In the genomic region with DNA sequence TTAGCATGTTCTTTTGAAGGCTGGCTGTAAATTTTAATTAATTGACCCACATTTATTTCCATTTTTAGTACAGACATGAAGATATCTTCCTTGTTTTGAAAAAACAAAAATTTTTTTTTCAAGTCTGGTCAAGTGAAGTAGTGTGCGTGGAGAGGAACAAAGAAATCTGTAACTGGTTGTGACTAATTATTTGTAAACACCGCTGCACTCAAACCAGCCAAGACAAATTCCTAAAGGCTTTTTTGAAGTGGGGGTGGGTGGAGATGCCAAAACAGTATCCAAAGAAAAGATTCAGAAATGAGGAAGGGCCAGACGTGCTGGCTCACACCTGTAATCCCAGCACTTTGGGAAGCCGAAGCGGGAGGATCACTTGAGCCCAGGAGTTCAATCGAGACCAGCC, we compare ENCODE assay signal across 23 cellular contexts.
A peak's percentile ranks its signal among the peaks of the same experiment; 100 is the strongest.
DNase-seq lines count a peak whose midpoint lies in the region; ATAC-seq and TF ChIP-seq lines count a peak whose summit lies in the region.
"Had no signal": no experiment of that assay in that cellular context is flagged by ENCODE, and none has a peak within 500 bp of the region (broad histone marks: within the 10 kb centered on the region; RNA-seq: fewer than 3 reads in every experiment).

No MANE protein-coding gene starts in this region.

- no peaks in the 10 kb centered on the region for H4K20me1 ChIP-seq in PC-3 (ENCODE audit: low read length)

- POLR2A ChIA-PET in PC-3 (lab: Charles Lee; ENCODE audit: unreplicated experiment) = no interaction called here

- H3K9ac ChIP-seq in PC-3 (ENCODE audit: low read length) = no peak overlapping the region

- CTCF ChIA-PET in PC-3 (lab: Charles Lee) = interaction anchor here (0.5 kb wide), 1 partner anchor 8 kb away, joined by 10 read pairs; no protein-coding TSS in a partner anchor

- ATAC-seq in PC-3 (peak; percentile 85), GM21529 (IDR thresholded peaks at IDR 0.05; ENCODE audit: unreplicated experiment) (no peak)

- H3K9me2 ChIP-seq in PC-3 (replicated peaks; ENCODE audit: low read length) = no peaks in the 10 kb centered on the region

- H3F3A ChIP-seq in PC-3 (ENCODE audit: low read length, unreplicated experiment) = no peaks in the 10 kb centered on the region

- no peak overlapping the region for H3K4me3 Mint-ChIP-seq in activated naive CD8-positive, alpha-beta T cell treated with anti-CD3 and anti-CD28 coated beads for 36 hours
- H3K4me3 Mint-ChIP-seq: activated CD8-positive, alpha-beta T cell treated with anti-CD3 and anti-CD28 coated beads for 36 hours; activated T-helper 1 cell treated with anti-CD3 and anti-CD28 coated beads, Interleukin-12 subunit alpha, Interleukin-12 subunit beta, Interleukin-2, Interleukin-4 antibody, amounts not matched to agents 30 ng/mL and 10 ng/mL and 1 ng/mL, durations not matched to agents 14 hours and 24 hours and 36 hours; stimulated activated naive CD8-positive, alpha-beta T cell treated with anti-CD3 and anti-CD28 coated beads, Interleukin-15, amount 100 ng/mL, for 72 hours; T-helper 2 cell treated with Interferon-gamma antibody and Interleukin-4, amounts not matched to agents 5 μg/mL and 100 μg/mL, for 36 hours had no signal

- H3K36me3 ChIP-seq in PC-3 (ENCODE audit: low read depth, low read length) = no peaks in the 10 kb centered on the region
- H3K36me3 ChIP-seq: adrenal gland, ovary, spleen, thoracic aorta, vagina had no signal

- peak; percentile 47 for DNase-seq in DMS79 treated with DMSO at 0.1 percent for 48 hours (lab: John Stamatoyannopoulos, UW)
- DNase-seq in PC-3 = peak; percentile 72
- DNase-seq in epithelial cell of esophagus (ENCODE audit: low read depth) = peak; percentile 71
- DNase-seq in renal cortical epithelial cell (ENCODE audit: low read depth) = peak; percentile 34
- DNase-seq in GM13976 (ENCODE audit: low spot score) = no peak
- DNase-seq in activated naive CD8-positive, alpha-beta T cell treated with anti-CD3 and anti-CD28 coated beads for 36 hours = no peak
- DNase-seq: GF-D8, NCI-H2029, ovary, SHP77 treated with DMSO at 0.1 percent for 48 hours, spleen had no signal

- peaks cover 5% of the 10 kb centered on the region for H3K4me1 Mint-ChIP-seq in activated naive CD8-positive, alpha-beta T cell treated with anti-CD3 and anti-CD28 coated beads for 36 hours

- TF ChIP-seq CTCF in PC-3 (conservative IDR thresholded peaks at IDR 0.05; ENCODE audit: low read depth, low read length) (no peak), epithelial cell of esophagus (IDR thresholded peaks at IDR 0.05; ENCODE audit: insufficient read depth, low read depth, low read length, missing control alignments) (no peak), GM13976 (IDR thresholded peaks at IDR 0.05; ENCODE audit: borderline replicate concordance, control extremely low read depth, extremely low read depth, insufficient read depth, missing control alignments) (no peak)

- no peaks in the 10 kb centered on the region for H3K27me3 ChIP-seq in PC-3 (ENCODE audit: low read length)
- H3K27me3 ChIP-seq: adrenal gland, ovary, vagina had no signal

- H3K27me3 Mint-ChIP-seq in activated naive CD8-positive, alpha-beta T cell treated with anti-CD3 and anti-CD28 coated beads for 36 hours = peaks cover 15% of the 10 kb centered on the region
- H3K27me3 Mint-ChIP-seq: brain had no signal

- no peaks in the 10 kb centered on the region for H3K36me3 Mint-ChIP-seq in activated naive CD8-positive, alpha-beta T cell treated with anti-CD3 and anti-CD28 coated beads for 36 hours

- in situ Hi-C loops in GM13976 (cut with MboI; ENCODE audit: low sequenced_read_pairs, unreplicated experiment) = no loop called here

- peaks cover 17% of the 10 kb centered on the region for H3K4me1 ChIP-seq in PC-3 (ENCODE audit: insufficient read depth, low read length)
- H3K4me1 ChIP-seq: adrenal gland, Caco-2, spleen, vagina had no signal

- H2AFZ ChIP-seq in PC-3 (ENCODE audit: low read length) = peak overlapping the region; percentile 5; the same call in 1 of the 2 replicates

- H3K4me3 ChIP-seq in PC-3 (ENCODE audit: low read length) = peak overlapping the region; percentile 2; the same call in 1 of the 2 replicates
- no peak overlapping the region for H3K4me3 ChIP-seq in epithelial cell of esophagus (ENCODE audit: low read length)
- H3K4me3 ChIP-seq: adrenal gland, ovary, spleen, thoracic aorta, vagina had no signal

- no peak overlapping the region for H3K27ac Mint-ChIP-seq in activated naive CD8-positive, alpha-beta T cell treated with anti-CD3 and anti-CD28 coated beads for 36 hours
- H3K27ac Mint-ChIP-seq: activated CD8-positive, alpha-beta T cell treated with anti-CD3 and anti-CD28 coated beads for 36 hours; activated T-helper 1 cell treated with anti-CD3 and anti-CD28 coated beads, Interleukin-12 subunit alpha, Interleukin-12 subunit beta, Interleukin-2, Interleukin-4 antibody, amounts not matched to agents 30 ng/mL and 10 ng/mL and 1 ng/mL, durations not matched to agents 14 hours and 24 hours and 36 hours; stimulated activated naive CD8-positive, alpha-beta T cell treated with anti-CD3 and anti-CD28 coated beads, Interleukin-15, amount 100 ng/mL, for 72 hours; T-helper 2 cell treated with Interferon-gamma antibody and Interleukin-4, amounts not matched to agents 5 μg/mL and 100 μg/mL, for 36 hours had no signal

- no TSS peak for BruUV-seq in PC-3 (replicated peaks; lab: Mats Ljungman, UMichigan)

- no peaks in the 10 kb centered on the region for H3K9me3 Mint-ChIP-seq in activated naive CD8-positive, alpha-beta T cell treated with anti-CD3 and anti-CD28 coated beads for 36 hours
- H3K9me3 Mint-ChIP-seq: activated CD8-positive, alpha-beta T cell treated with anti-CD3 and anti-CD28 coated beads for 36 hours; activated T-helper 1 cell treated with anti-CD3 and anti-CD28 coated beads, Interleukin-12 subunit alpha, Interleukin-12 subunit beta, Interleukin-2, Interleukin-4 antibody, amounts not matched to agents 30 ng/mL and 10 ng/mL and 1 ng/mL, durations not matched to agents 14 hours and 24 hours and 36 hours; stimulated activated naive CD8-positive, alpha-beta T cell treated with anti-CD3 and anti-CD28 coated beads, Interleukin-15, amount 100 ng/mL, for 72 hours; T-helper 2 cell treated with Interferon-gamma antibody and Interleukin-4, amounts not matched to agents 5 μg/mL and 100 μg/mL, for 36 hours had no signal

- peak overlapping the region; percentile 43 for H3K27ac ChIP-seq in PC-3 (ENCODE audit: low read length)
- H3K27ac ChIP-seq: adrenal gland, C4-2B, HL-60, ovary, spleen, thoracic aorta, vagina had no signal

- H3K4me2 ChIP-seq in PC-3 (ENCODE audit: low read length) = peak overlapping the region; percentile 67

- H3K9me3 ChIP-seq in PC-3 (ENCODE audit: low read length) = no peaks in the 10 kb centered on the region
- H3K9me3 ChIP-seq: adrenal gland, Caco-2, ovary, spleen, thoracic aorta, vagina had no signal

- intact Hi-C loops in PC-3 (cut with micrococcal nuclease) = loop anchor here (2.0 to 10.0 kb wide), 3 partner anchors 46 to 150 kb away; a partner anchor contains a TSS

- no peaks in the 10 kb centered on the region for H3K79me2 ChIP-seq in PC-3 (ENCODE audit: low read length)

Comparison
In these comparisons a context has a peak if more than half of its experiments do, and no peak if none do; other contexts are left out.
1. DNase-seq: peak in DMS79 treated with DMSO at 0.1 percent for 48 hours (single experiment), PC-3 (single experiment), epithelial cell of esophagus (single experiment) and renal cortical epithelial cell (single experiment); none in GM13976 (single experiment) and activated naive CD8-positive, alpha-beta T cell treated with anti-CD3 and anti-CD28 coated beads for 36 hours (single experiment).